In genomic region chr2:75488157-75488556, GRCh38 we compare ENCODE assay signal across 34 cellular contexts.
DNase-seq lines count a peak whose midpoint lies in the region; ATAC-seq, FAIRE-seq and TF ChIP-seq lines count a peak whose summit lies in the region.
"Had no signal": no experiment of that assay in that cellular context is flagged by ENCODE, and none has a peak within 500 bp of the region (broad histone marks: within the 10 kb centered on the region; RNA-seq: fewer than 3 reads in every experiment).

No MANE protein-coding gene starts in this region.

- no peak for TF ChIP-seq CTCF in HepG2 (CRISPR knock-in tag; IDR thresholded peaks at IDR 0.05)
- TF ChIP-seq CTCF in right lobe of liver (IDR thresholded peaks at IDR 0.05): no peak
- TF ChIP-seq CTCF in DND-41 (IDR thresholded peaks at IDR 0.05; ENCODE audit: borderline replicate concordance, extremely low read depth, low read length, poor library complexity, severe bottlenecking): no peak
- TF ChIP-seq CTCF in esophagus muscularis mucosa (IDR thresholded peaks at IDR 0.05): no peak
- no peak for TF ChIP-seq CTCF in stomach (IDR thresholded peaks at IDR 0.05)

- no peak overlapping the region for H2AFZ ChIP-seq in HepG2 (ENCODE audit: low read length)
- no peak overlapping the region for H2AFZ ChIP-seq in DND-41 (ENCODE audit: low read depth, low read length)

- no peak for TF ChIP-seq RAD21 in HepG2 (CRISPR knock-in tag; IDR thresholded peaks at IDR 0.05)

- 0 out of 2 replicates have a peak, but pooled peaks cover 6% of the 10 kb centered on the region for H3K9me3 ChIP-seq in HepG2 (ENCODE audit: low read length)
- no peaks in the 10 kb centered on the region for H3K9me3 ChIP-seq in right lobe of liver
- no peaks in the 10 kb centered on the region for H3K9me3 ChIP-seq in DND-41 (ENCODE audit: insufficient read depth, low read length, severe bottlenecking)
- no peaks in the 10 kb centered on the region for H3K9me3 ChIP-seq in esophagus muscularis mucosa
- H3K9me3 ChIP-seq in stomach: no peaks in the 10 kb centered on the region
- H3K9me3 ChIP-seq: BE2C, Caco-2 had no signal

- H3K79me2 ChIP-seq in HepG2 (ENCODE audit: insufficient read depth, low read length) (no peaks in the 10 kb centered on the region), DND-41 (ENCODE audit: insufficient read depth, low read length) (no peaks in the 10 kb centered on the region)

- no peak; the same call in 2 of the 3 replicates for ATAC-seq in HepG2
- ATAC-seq in right lobe of liver: no peak
- no peak for ATAC-seq in DND-41 (ENCODE audit: insufficient read depth, low read depth)
- no peak for ATAC-seq in GM18517 (IDR thresholded peaks at IDR 0.05; ENCODE audit: unreplicated experiment)
- ATAC-seq in sciatic nerve: no peak
- ATAC-seq: A549; CD8-positive, alpha-beta T cell had no signal

- FAIRE-seq in HepG2 (lab: Jason Lieb, UNC): no peak
- FAIRE-seq: A204.1, A549, D721Med had no signal

- 95% methylated on average over 1 of the region's 1 CpG for WGBS in HepG2 (ENCODE audit: low lambda C conversion rate)
- 82% methylated on average over 1 of the region's 1 CpG for WGBS in right lobe of liver (ENCODE audit: insufficient coverage, low coverage, low lambda C conversion rate, missing lambda C conversion rate)
- 100% methylated on average over 1 of the region's 1 CpG for WGBS in esophagus muscularis mucosa
- 79 to 89% (median 87%) methylated on average over 1 of the region's 1 CpG for WGBS in stomach, 5 donors

- H4K20me1 ChIP-seq in HepG2 (ENCODE audit: insufficient read depth, low read length) (no peaks in the 10 kb centered on the region), DND-41 (ENCODE audit: insufficient read depth, low read length) (no peaks in the 10 kb centered on the region)
- H4K20me1 ChIP-seq: BLaER1; BLaER1 treated with 17β-estradiol and CSF1 and Interleukin-3, amounts not matched to agents 10 nM and 100 nM had no signal

- H3K4me1 ChIP-seq in HepG2 (ENCODE audit: insufficient read depth, low read length) (peaks cover 10% of the 10 kb centered on the region), right lobe of liver (peaks cover 0 to 18% (median 0%) of the 10 kb centered on the region in 4 donors), DND-41 (ENCODE audit: insufficient read depth, low read length) (peaks cover 27% of the 10 kb centered on the region), esophagus muscularis mucosa (no peaks in the 10 kb centered on the region), stomach (no peaks in the 10 kb centered on the region)
- H3K4me1 ChIP-seq: A549, BE2C, Caco-2 had no signal

- TF ChIP-seq EP300 in HepG2 (IDR thresholded peaks at IDR 0.05; ENCODE audit: low read depth in 2 of 2, low read length in 2 of 2): no peak
- no peak for TF ChIP-seq EP300 in HepG2 (CRISPR knock-in tag; IDR thresholded peaks at IDR 0.05; ENCODE audit: borderline replicate concordance)
- no peak for TF ChIP-seq EP300 in esophagus muscularis mucosa (IDR thresholded peaks at IDR 0.05)
- no peak for TF ChIP-seq EP300 in stomach (IDR thresholded peaks at IDR 0.05)

- H3K4me2 ChIP-seq in HepG2 (ENCODE audit: low read depth, low read length) (no peak overlapping the region), DND-41 (ENCODE audit: insufficient read depth, low read length) (no peak overlapping the region)
- H3K4me2 ChIP-seq: A549; BLaER1; BLaER1 treated with 17β-estradiol and CSF1 and Interleukin-3, amounts not matched to agents 10 nM and 100 nM had no signal

- DNase-seq in HepG2 (ENCODE audit: low spot score) (no peak), right lobe of liver (no peak), DND-41 (no peak), esophagus muscularis mucosa (ENCODE audit: extremely low spot score) (peak; percentile 45), foreskin melanocyte (peak; percentile 64), stomach (no peak), sciatic nerve (ENCODE audit: low spot score) (no peak)
- DNase-seq: 8988T; ACHN; AML-193; BE2C; C1 segment of cervical spinal cord; Caco-2; Calu3; CD4-positive, alpha-beta memory T cell; CD4-positive, alpha-beta T cell; CD4-positive, CD25-positive, alpha-beta regulatory T cell; CD8-positive, alpha-beta memory T cell; CD8-positive, alpha-beta T cell; COR-L47; DMS 273 treated with DMSO at 0.1 percent for 48 hours; DMS153; DMS53; DMS79; DMS79 treated with DMSO at 0.1 percent for 48 hours; EL had no signal

- no TSS peak for BruUV-seq in HepG2 (replicated peaks; lab: Mats Ljungman, UMichigan)

- H3K36me3 ChIP-seq in HepG2 (replicated peaks in 1 of 2; ENCODE audit: control insufficient read depth in 1 of 2, insufficient read depth in 2 of 2, low read length in 2 of 2) (peaks cover 18 to 28% of the 10 kb centered on the region in 2 experiments), right lobe of liver (peaks cover 0 to 15% (median 5%) of the 10 kb centered on the region in 4 donors), DND-41 (ENCODE audit: insufficient read depth, low read length) (peaks cover 31% of the 10 kb centered on the region), esophagus muscularis mucosa (no peaks in the 10 kb centered on the region), stomach (no peaks in the 10 kb centered on the region)
- H3K36me3 ChIP-seq: BE2C; BLaER1; BLaER1 treated with 17β-estradiol and CSF1 and Interleukin-3, amounts not matched to agents 10 nM and 100 nM had no signal

- intact Hi-C loops in HepG2 (cut with micrococcal nuclease; ENCODE audit: unreplicated experiment) (no loop called here), right lobe of liver (cut with DNase I) (no loop called here), esophagus muscularis mucosa (cut with DNase I) (no loop called here), stomach (cut with DNase I; ENCODE audit: low total_unique reads) (no loop called here), sciatic nerve (cut with DNase I) (no loop called here)

- POLR2A ChIA-PET in HepG2 (lab: Yijun Ruan, JAX): interaction anchor here (0.9 kb wide), 1 partner anchor 29 kb away, joined by 3 read pairs; no protein-coding TSS in a partner anchor

- TF ChIP-seq POLR2A in HepG2 (IDR thresholded peaks at IDR 0.05; ENCODE audit: insufficient read depth in 1 of 2, low read depth in 2 of 2, low read length in 2 of 2) (no peak), right lobe of liver (IDR thresholded peaks at IDR 0.05) (no peak), esophagus muscularis mucosa (IDR thresholded peaks at IDR 0.05; ENCODE audit: low read depth) (no peak), stomach (IDR thresholded peaks at IDR 0.05) (no peak)

- H3K27me3 ChIP-seq in HepG2 (ENCODE audit: control insufficient read depth in 1 of 2, insufficient read depth in 2 of 2, low read length in 2 of 2) (no peaks in the 10 kb centered on the region), right lobe of liver (no peaks in the 10 kb centered on the region), DND-41 (ENCODE audit: insufficient read depth, low read length, poor library complexity) (no peaks in the 10 kb centered on the region), esophagus muscularis mucosa (no peaks in the 10 kb centered on the region), stomach (no peaks in the 10 kb centered on the region)
- H3K27me3 ChIP-seq: BE2C; BLaER1; BLaER1 treated with 17β-estradiol and CSF1 and Interleukin-3, amounts not matched to agents 10 nM and 100 nM had no signal

- in situ Hi-C loops in HepG2 (cut with HindIII; ENCODE audit: extremely low pct_ligation_motif_present, low pct_unique_long_range_greater_than_20kb): no loop called here

- H3K4me3 ChIP-seq in HepG2 (replicated peaks in 1 of 3; ENCODE audit: insufficient read depth in 1 of 3, low read depth in 2 of 3, low read length in 3 of 3): no peak overlapping the region
- no peak overlapping the region for H3K4me3 ChIP-seq in right lobe of liver
- H3K4me3 ChIP-seq in DND-41 (ENCODE audit: low read depth in 1 of 2, low read length in 2 of 2): no peak overlapping the region
- no peak overlapping the region for H3K4me3 ChIP-seq in esophagus muscularis mucosa
- no peak overlapping the region for H3K4me3 ChIP-seq in stomach
- H3K4me3 ChIP-seq: A549; BLaER1; BLaER1 treated with 17β-estradiol and CSF1 and Interleukin-3, amounts not matched to agents 10 nM and 100 nM had no signal

- CTCF ChIA-PET in HepG2 (lab: Yijun Ruan, JAX; ENCODE audit: low intra/inter-chr PET ratio, low total read pairs): no interaction called here

- H3K27ac ChIP-seq in HepG2 (ENCODE audit: extremely low read length, insufficient read depth, low read length) (no peak overlapping the region), right lobe of liver (no peak overlapping the region), DND-41 (ENCODE audit: low read length) (0 out of 2 replicates have a peak overlapping the region, but pooled peaks have one; percentile 23), esophagus muscularis mucosa (replicated peaks in 1 of 4) (no peak overlapping the region), stomach (no peak overlapping the region)
- H3K27ac ChIP-seq: 22Rv1; A549; BLaER1; BLaER1 treated with 17β-estradiol and CSF1 and Interleukin-3, amounts not matched to agents 10 nM and 100 nM; C4-2B had no signal

- H3K9ac ChIP-seq in HepG2 (ENCODE audit: insufficient read depth, low read depth, low read length): no peak overlapping the region
- H3K9ac ChIP-seq in DND-41 (ENCODE audit: low read depth, low read length): no peak overlapping the region
- H3K9ac ChIP-seq: BLaER1; BLaER1 treated with 17β-estradiol and CSF1 and Interleukin-3, amounts not matched to agents 10 nM and 100 nM had no signal

TF ChIP-seq in HepG2, 621 proteins besides CTCF, POLR2A, EP300 and RAD21 (continues in another document):
- TF ChIP-seq ONECUT2 (CRISPR knock-in tag; IDR thresholded peaks at IDR 0.05): no peak
- TF ChIP-seq GMEB2 (CRISPR knock-in tag; IDR thresholded peaks at IDR 0.05; ENCODE audit: low read depth): no peak
- no peak for TF ChIP-seq HNF4G (IDR thresholded peaks at IDR 0.05; ENCODE audit: borderline replicate concordance, low read depth, low read length)
- TF ChIP-seq HNF4G (CRISPR knock-in tag; IDR thresholded peaks at IDR 0.05; ENCODE audit: borderline replicate concordance, low read depth): no peak

Comparison
In these comparisons a context has a peak if more than half of its experiments do, and no peak if none do; other contexts are left out.
1. DNase-seq: peak in esophagus muscularis mucosa (single experiment) and foreskin melanocyte (single experiment); none in HepG2 (single experiment), right lobe of liver (0 of 3), DND-41 (single experiment), stomach (single experiment) and sciatic nerve (single experiment).